ENCODE assay signal across 7 cellular contexts in genomic region chr13:29504691-29505090, GRCh38.
"Had no signal": no experiment of that assay in that cellular context is flagged by ENCODE, and none has a peak within 500 bp of the region (broad histone marks: within the 10 kb centered on the region; RNA-seq: fewer than 3 reads in every experiment).

No MANE protein-coding gene starts in this region.

- H3K9me3 Mint-ChIP-seq: GM23338, H9, IgD-negative memory B cell had no signal

- DNase-seq: H9, HCEC 1CT, KBM-7 had no signal

- H3K36me3 Mint-ChIP-seq: IgD-negative memory B cell had no signal

- H3K4me3 ChIP-seq: GM23338 had no signal

- ATAC-seq: GM23338, HepG2 had no signal

- H3K4me3 Mint-ChIP-seq: GM23338, H9, IgD-negative memory B cell had no signal

- H3K27ac ChIP-seq: HL-60 had no signal

- H3K27ac Mint-ChIP-seq: GM23338 had no signal
